8 cellular contexts compared by ENCODE assay signal in the genomic region with DNA sequence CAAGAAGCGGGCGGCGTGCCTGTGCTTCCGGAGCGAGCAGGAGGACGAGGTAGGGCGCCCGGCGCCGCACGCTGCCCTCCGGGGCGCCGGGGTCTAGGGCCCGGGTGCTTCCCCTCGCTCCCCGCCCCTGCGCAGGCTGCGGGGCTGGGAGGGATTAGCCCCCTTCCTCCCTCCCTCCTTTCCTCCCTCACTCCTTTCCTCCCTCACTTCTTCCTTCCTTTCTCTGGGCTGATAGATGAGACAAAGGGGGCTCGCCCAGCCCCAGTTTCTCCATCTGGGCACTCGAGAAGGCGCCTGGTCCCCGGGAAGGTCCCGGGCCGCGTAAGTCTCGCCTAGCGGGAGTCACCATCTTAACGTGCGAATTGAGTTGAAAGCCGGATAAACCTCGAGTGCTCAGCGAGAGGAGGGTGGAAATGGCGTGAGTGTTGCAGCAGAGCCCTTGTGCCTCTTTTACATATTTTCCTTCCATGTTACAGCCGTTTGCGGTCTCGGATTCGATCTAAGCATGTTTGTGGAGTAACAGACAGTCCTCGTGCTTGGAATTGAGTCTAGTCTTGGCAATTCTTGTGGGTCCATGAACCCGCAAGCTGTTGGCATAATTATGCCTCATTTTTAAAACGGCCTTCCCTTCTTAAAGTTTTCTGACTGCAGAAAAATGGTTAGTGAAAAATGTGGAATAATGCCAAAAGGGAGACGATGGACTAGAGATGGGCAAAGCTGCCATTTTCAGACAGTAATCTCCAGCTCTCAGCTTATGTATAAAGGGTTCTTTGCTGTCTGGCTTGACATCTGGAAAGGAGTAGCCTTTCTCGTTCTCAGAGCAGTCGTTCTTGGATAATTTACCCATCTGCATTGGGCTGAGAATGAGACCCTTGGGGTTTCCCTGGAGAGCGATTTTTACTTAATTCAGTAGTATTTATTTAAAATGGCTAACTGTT. TPM values are rescaled to one million over a fixed set of nuclear protein-coding genes. Genes with fewer than 3 reads are reported as not detected.
A peak's percentile ranks its signal among the peaks of the same experiment; 100 is the strongest.
DNase-seq lines count a peak whose midpoint lies in the region; TF ChIP-seq lines count a peak whose summit lies in the region.

No MANE protein-coding gene starts in this region.

- peaks cover 7% of the 10 kb centered on the region for H3K79me1 ChIP-seq in H9 (ENCODE audit: insufficient read depth, low read depth, low read length, poor library complexity, severe bottlenecking)

- H3K9me3 ChIP-seq in H9 (ENCODE audit: control insufficient read depth, low read depth, low read length) (no peaks in the 10 kb centered on the region), MG63 (no peaks in the 10 kb centered on the region), skeletal muscle tissue (ENCODE audit: control insufficient read depth in 3 of 3, low read length in 3 of 3) (no peaks in the 10 kb centered on the region)

- H3K4me3 ChIP-seq in GM06990 (replicated peaks; ENCODE audit: low read depth, low read length) (peak overlapping the region; percentile 71), MG63 (peak overlapping the region; percentile 95), iPS-11a (ENCODE audit: low read depth, low read length) (peak overlapping the region; percentile 82), skeletal muscle tissue (ENCODE audit: low read length in 3 of 3) (peak overlapping the region; percentile 78 to 97 (median 95))

- peaks cover 8% of the 10 kb centered on the region for H3K23me2 ChIP-seq in H9 (ENCODE audit: insufficient read length, low read depth, low read length, poor library complexity, severe bottlenecking)

- H2BK5ac ChIP-seq in H9 (ENCODE audit: insufficient read length, low read length): no peak overlapping the region

- no peak overlapping the region for H2BK120ac ChIP-seq in H9 (ENCODE audit: low read depth, low read length, poor library complexity, severe bottlenecking)

- no peak overlapping the region for H4K91ac ChIP-seq in H9 (ENCODE audit: insufficient read length, low read depth, low read length)

- TF ChIP-seq CTCF in GM06990 (IDR thresholded peaks at IDR 0.05; ENCODE audit: insufficient read depth, low read length, poor library complexity, severe bottlenecking): no peak
- no peak for TF ChIP-seq CTCF in H9 (conservative IDR thresholded peaks at IDR 0.05)

- DNase-seq in GM06990 (ENCODE audit: extremely low read depth, insufficient read length) (peak; percentile 72), H9 (peak; percentile 49), MG63 (peak; percentile 48), T-helper 2 cell (peak; percentile 19 to 82 (median 41)), anterior cingulate cortex (lab: John Stamatoyannopoulos, UW) (peak in 33 of 58 donors; percentile 10 to 61 (median 25)), NCI-H1436 (lab: John Stamatoyannopoulos, UW) (no peak)

- peak overlapping the region; percentile 98 to 99 for H3K4me3 Mint-ChIP-seq in H9

- no peak overlapping the region for H3K4ac ChIP-seq in H9 (ENCODE audit: low read depth, low read length)

- peak overlapping the region; percentile 90 to 98 (median 97) for H3K27ac Mint-ChIP-seq in H9

- H3K9ac ChIP-seq in H9 (ENCODE audit: extremely low read depth, insufficient read length, low read length): peak overlapping the region; percentile 78
- H3K9ac ChIP-seq in skeletal muscle tissue (ENCODE audit: low read depth in 1 of 3, low read length in 3 of 3): peak overlapping the region; percentile 88 to 97 (median 95)

- H3K36me3 Mint-ChIP-seq in H9 (ENCODE audit: insufficient read depth in 1 of 3, low read depth in 3 of 3): peaks cover 0 to 3% (median 2%) of the 10 kb centered on the region in 3 experiments; a peak in 2 of 7 replicates

- H2BK12ac ChIP-seq in H9 (ENCODE audit: insufficient read length, low read depth, low read length): no peak overlapping the region

- H4K8ac ChIP-seq in H9 (replicated peaks; ENCODE audit: insufficient read length, low read depth, low read length): no peak overlapping the region

- H2AK5ac ChIP-seq in H9 (ENCODE audit: insufficient read length, low read length): no peak overlapping the region

- no CpG with 5 or more reads among the region's 45 CpGs for WGBS in H9 (ENCODE audit: extremely low coverage, insufficient read length, low lambda C conversion rate)

- H4K20me1 ChIP-seq in H9 (ENCODE audit: control insufficient read depth, insufficient read depth, insufficient read length): no peaks in the 10 kb centered on the region

- no peak overlapping the region for H3K27ac ChIP-seq in H9 (ENCODE audit: insufficient read length, low read depth, low read length)
- peak overlapping the region; percentile 90 for H3K27ac ChIP-seq in skeletal muscle tissue (ENCODE audit: low read depth, low read length)

- no peak overlapping the region for H3K18ac ChIP-seq in H9 (ENCODE audit: insufficient read length, low read depth, low read length)

- H3K56ac ChIP-seq in H9 (ENCODE audit: insufficient read length, low read depth, low read length): no peak overlapping the region

- no peaks in the 10 kb centered on the region; the same call in 1 of the 2 replicates for H3K36me3 ChIP-seq in GM06990 (ENCODE audit: control insufficient read depth, insufficient read depth, low read length)
- H3K36me3 ChIP-seq in MG63: peaks cover 16% of the 10 kb centered on the region
- peaks cover 0 to 9% (median 2%) of the 10 kb centered on the region in 3 donors for H3K36me3 ChIP-seq in skeletal muscle tissue (ENCODE audit: control insufficient read depth in 3 of 3, insufficient read depth in 3 of 3, low read length in 3 of 3)

- no peak overlapping the region for H2AFZ ChIP-seq in H9 (ENCODE audit: low read length)

- H3K23ac ChIP-seq in H9 (ENCODE audit: insufficient read length, low read depth, low read length): no peak overlapping the region

- H3K4me1 Mint-ChIP-seq in H9: peaks cover 55 to 61% of the 10 kb centered on the region in 2 experiments

- H4K5ac ChIP-seq in H9 (ENCODE audit: insufficient read length, low read depth, low read length): no peak overlapping the region

- H3K14ac ChIP-seq in H9 (ENCODE audit: insufficient read depth, low read length): peak overlapping the region; percentile 50; the same call in 1 of the 2 replicates

- H3K9me3 Mint-ChIP-seq in H9: peaks cover 0 to 4% of the 10 kb centered on the region in 2 experiments; a peak in 3 of 5 replicates

- no peak overlapping the region for H3T11ph ChIP-seq in H9 (ENCODE audit: low read length)

- H2BK15ac ChIP-seq in H9 (ENCODE audit: low read depth, low read length): no peak overlapping the region

- no peak overlapping the region for H2BK20ac ChIP-seq in H9 (ENCODE audit: low read depth, low read length, poor library complexity, severe bottlenecking)

- H3K4me2 ChIP-seq in H9 (ENCODE audit: insufficient read depth, insufficient read length, low read length): peak overlapping the region; percentile 71

- peaks cover 33% of the 10 kb centered on the region; the same call in 1 of the 2 replicates for H3K79me2 ChIP-seq in H9 (ENCODE audit: insufficient read depth, low read length)

- H3K27me3 Mint-ChIP-seq in H9 (ENCODE audit: low read depth): no peaks in the 10 kb centered on the region; the same call in 1 of the 2 replicates

- H3K4me1 ChIP-seq in H9 (ENCODE audit: insufficient read depth, low read length): 0 out of 2 replicates have a peak, but pooled peaks cover 2% of the 10 kb centered on the region
- H3K4me1 ChIP-seq in skeletal muscle tissue (ENCODE audit: control insufficient read depth in 3 of 3, insufficient read depth in 3 of 3, low read length in 3 of 3): peaks cover 25 to 46% (median 37%) of the 10 kb centered on the region in 3 donors

- H3K27me3 ChIP-seq in GM06990 (replicated peaks; ENCODE audit: control insufficient read depth, insufficient read depth, low read length) (no peaks in the 10 kb centered on the region), H9 (ENCODE audit: insufficient read depth, low read length) (no peaks in the 10 kb centered on the region), MG63 (no peaks in the 10 kb centered on the region), skeletal muscle tissue (ENCODE audit: control insufficient read depth in 3 of 3, insufficient read depth in 3 of 3, low read length in 3 of 3) (no peaks in the 10 kb centered on the region)

RNA-seq across cellular contexts. Expression of a gene that starts 0.9 kb away (rescaled TPM):
- total RNA-seq in H9 (2021) (39.9 and 40.6 TPM in 2 replicates), skeletal muscle tissue (62.1 TPM)
- 45.9 and 53.3 TPM in 2 replicates for total RNA-seq in MG63 (2014; rRNA removed; shearing (Covaris generic); ENCODE audit: low replicate concordance)
